ENCODE assay signal across 2 cellular contexts in genomic region chr16:74304164-74304834, GRCh38.
TF ChIP-seq lines count a peak whose summit lies in the region.

No MANE protein-coding gene starts in this region.

TF ChIP-seq in IMR-90, 13 proteins besides CTCF, POLR2A, EP300 and RAD21:
- TF ChIP-seq BHLHE40 (IDR thresholded peaks at IDR 0.05; ENCODE audit: low read depth, low read length) (no peak), RFX5 (IDR thresholded peaks at IDR 0.05; ENCODE audit: low read depth, low read length) (no peak), NFE2L2 (IDR thresholded peaks at IDR 0.05; ENCODE audit: low read depth, low read length) (no peak), MXI1 (IDR thresholded peaks at IDR 0.05; ENCODE audit: borderline replicate concordance, low read depth, low read length) (no peak), MAFK (IDR thresholded peaks at IDR 0.05; ENCODE audit: low read depth, low read length) (no peak), USF2 (IDR thresholded peaks at IDR 0.05; ENCODE audit: low read depth, low read length) (no peak), RCOR1 (IDR thresholded peaks at IDR 0.05; ENCODE audit: insufficient replicate concordance, low read length) (no peak), CHD1 (IDR thresholded peaks at IDR 0.05; ENCODE audit: low read depth, low read length) (no peak), SMC3 (IDR thresholded peaks at IDR 0.05; ENCODE audit: low read depth, low read length) (no peak), CEBPB (IDR thresholded peaks at IDR 0.05; ENCODE audit: low read depth, low read length) (no peak), ELK1 (IDR thresholded peaks at IDR 0.05; ENCODE audit: borderline replicate concordance, low read depth, low read length) (no peak)
TF ChIP-seq in IMR-90: peak in this region for 0.

TF ChIP-seq in K562, 482 proteins besides CTCF, POLR2A, EP300 and RAD21 (continued from another document):
- TF ChIP-seq POLR2H (tag; IDR thresholded peaks at IDR 0.05; ENCODE audit: low read depth) (no peak; the same call in 1 of the 2 replicates), RBM22 (IDR thresholded peaks at IDR 0.05; ENCODE audit: low read depth, low read length, poor library complexity, severe bottlenecking) (no peak), ZNF408 (CRISPR knock-in tag; IDR thresholded peaks at IDR 0.05; ENCODE audit: low read depth) (no peak), GATAD2A (IDR thresholded peaks at IDR 0.05) (no peak), U2AF1 (optimal IDR thresholded peaks at IDR 0.05; ENCODE audit: low read depth, low read length) (no peak), PHF20 (IDR thresholded peaks at IDR 0.05; ENCODE audit: partially characterized antibody) (no peak), POLR2AphosphoS2 (IDR thresholded peaks at IDR 0.05; ENCODE audit: low read length) (peak; percentile 63; the same call in 1 of the 2 replicates), MYNN (IDR thresholded peaks at IDR 0.05) (no peak), MYNN (CRISPR knock-in tag; IDR thresholded peaks at IDR 0.05) (no peak), PKNOX1 (IDR thresholded peaks at IDR 0.05) (0 out of 2 replicates have a peak, but pooled peaks have one; percentile 18), TSC22D4 (tag; IDR thresholded peaks at IDR 0.05) (no peak), ZBTB43 (CRISPR knock-in tag; IDR thresholded peaks at IDR 0.05) (no peak), POLR2AphosphoS5 (IDR thresholded peaks at IDR 0.05; ENCODE audit: control insufficient read depth, insufficient read depth, low read depth, low read length) (peak; percentile 56), SUPT5H (IDR thresholded peaks at IDR 0.05) (no peak; the same call in 1 of the 2 replicates)
- TF ChIP-seq, protein P1, sequence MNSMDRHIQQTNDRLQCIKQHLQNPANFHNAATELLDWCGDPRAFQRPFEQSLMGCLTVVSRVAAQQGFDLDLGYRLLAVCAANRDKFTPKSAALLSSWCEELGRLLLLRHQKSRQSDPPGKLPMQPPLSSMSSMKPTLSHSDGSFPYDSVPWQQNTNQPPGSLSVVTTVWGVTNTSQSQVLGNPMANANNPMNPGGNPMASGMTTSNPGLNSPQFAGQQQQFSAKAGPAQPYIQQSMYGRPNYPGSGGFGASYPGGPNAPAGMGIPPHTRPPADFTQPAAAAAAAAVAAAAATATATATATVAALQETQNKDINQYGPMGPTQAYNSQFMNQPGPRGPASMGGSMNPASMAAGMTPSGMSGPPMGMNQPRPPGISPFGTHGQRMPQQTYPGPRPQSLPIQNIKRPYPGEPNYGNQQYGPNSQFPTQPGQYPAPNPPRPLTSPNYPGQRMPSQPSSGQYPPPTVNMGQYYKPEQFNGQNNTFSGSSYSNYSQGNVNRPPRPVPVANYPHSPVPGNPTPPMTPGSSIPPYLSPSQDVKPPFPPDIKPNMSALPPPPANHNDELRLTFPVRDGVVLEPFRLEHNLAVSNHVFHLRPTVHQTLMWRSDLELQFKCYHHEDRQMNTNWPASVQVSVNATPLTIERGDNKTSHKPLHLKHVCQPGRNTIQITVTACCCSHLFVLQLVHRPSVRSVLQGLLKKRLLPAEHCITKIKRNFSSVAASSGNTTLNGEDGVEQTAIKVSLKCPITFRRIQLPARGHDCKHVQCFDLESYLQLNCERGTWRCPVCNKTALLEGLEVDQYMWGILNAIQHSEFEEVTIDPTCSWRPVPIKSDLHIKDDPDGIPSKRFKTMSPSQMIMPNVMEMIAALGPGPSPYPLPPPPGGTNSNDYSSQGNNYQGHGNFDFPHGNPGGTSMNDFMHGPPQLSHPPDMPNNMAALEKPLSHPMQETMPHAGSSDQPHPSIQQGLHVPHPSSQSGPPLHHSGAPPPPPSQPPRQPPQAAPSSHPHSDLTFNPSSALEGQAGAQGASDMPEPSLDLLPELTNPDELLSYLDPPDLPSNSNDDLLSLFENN (IDR thresholded peaks at IDR 0.05; ENCODE audit: low read depth in 2 of 2, low read length in 2 of 2): 0 out of 4 replicates have a peak, but pooled peaks of 1 of the 2 experiments have one; percentile 11
